Comparison of ENCODE assay signal across 8 cellular contexts in genomic region chr19:54430306-54431254, GRCh38. TPM values are rescaled to one million over a fixed set of nuclear protein-coding genes. Genes with fewer than 3 reads are reported as not detected.
DNase-seq lines count a peak whose midpoint lies in the region; ATAC-seq and TF ChIP-seq lines count a peak whose summit lies in the region.

No MANE protein-coding gene starts in this region.

- H3K4me2 ChIP-seq in osteoblast (ENCODE audit: insufficient read depth, low read length), result peak overlapping the region; percentile 48

- no peaks in the 10 kb centered on the region for H3K9me3 ChIP-seq in CD4-positive, alpha-beta memory T cell (ENCODE audit: control insufficient read depth in 1 of 2, low read length in 2 of 2)
- no peaks in the 10 kb centered on the region for H3K9me3 ChIP-seq in esophagus squamous epithelium
- H3K9me3 ChIP-seq in osteoblast (ENCODE audit: low read depth, low read length), result no peaks in the 10 kb centered on the region

- H3K27me3 ChIP-seq in CD4-positive, alpha-beta memory T cell (ENCODE audit: insufficient read depth, low read length), result peaks cover 13% of the 10 kb centered on the region
- H3K27me3 ChIP-seq in esophagus squamous epithelium (peaks cover 4 to 70% (median 16%) of the 10 kb centered on the region in 4 donors), osteoblast (ENCODE audit: insufficient read depth, low read length) (peaks cover 14% of the 10 kb centered on the region)

- POLR2A ChIA-PET in CD4-positive, alpha-beta memory T cell (lab: Charles Lee; ENCODE audit: partially characterized antibody), result interaction anchor here (0.6 to 1.7 kb wide), 3 partner anchors 9 to 157 kb away, joined by 3 to 7 read pairs (median 3); no protein-coding TSS in a partner anchor

- H3K9me3 Mint-ChIP-seq in CD4-positive, alpha-beta memory T cell, result no peaks in the 10 kb centered on the region
- no peaks in the 10 kb centered on the region for H3K9me3 Mint-ChIP-seq in activated CD8-positive, alpha-beta memory T cell treated with anti-CD3 and anti-CD28 coated beads, Interleukin-2, amount 10 ng/mL, durations not matched to agents 7 days and 5 days (ENCODE audit: low read depth)

- H3K27me3 Mint-ChIP-seq in CD4-positive, alpha-beta memory T cell, result peaks cover 4 to 18% of the 10 kb centered on the region in 2 donors
- H3K27me3 Mint-ChIP-seq in activated CD8-positive, alpha-beta memory T cell treated with anti-CD3 and anti-CD28 coated beads, Interleukin-2, amount 10 ng/mL, durations not matched to agents 7 days and 5 days, result peaks cover 7% of the 10 kb centered on the region

- H3K79me2 ChIP-seq in osteoblast (ENCODE audit: insufficient read depth, low read length), result no peaks in the 10 kb centered on the region

- in situ Hi-C loops in KBM-7 (cut with MboI; ENCODE audit: low pct_unique_long_range_greater_than_20kb, low sequenced_read_pairs), result no loop called here

- H4K20me1 ChIP-seq in osteoblast (ENCODE audit: insufficient read depth, low read length), result peaks cover 19% of the 10 kb centered on the region

- intact Hi-C loops in CD4-positive, alpha-beta memory T cell (cut with micrococcal nuclease), result no loop called here
- intact Hi-C loops in esophagus squamous epithelium (cut with DNase I), result no loop called here

- TF ChIP-seq CTCF in esophagus squamous epithelium (IDR thresholded peaks at IDR 0.05) (peak in 2 of 6 experiments; percentile 5 to 14), osteoblast (IDR thresholded peaks at IDR 0.05; ENCODE audit: extremely low read depth, low read depth, low read length) (no peak)

- CTCF ChIA-PET in CD4-positive, alpha-beta memory T cell (lab: Charles Lee; ENCODE audit: partially characterized antibody), result no interaction called here
- CTCF ChIA-PET in activated CD8-positive, alpha-beta memory T cell treated with anti-CD3 and anti-CD28 coated beads, Interleukin-2, amount 10 ng/mL, durations not matched to agents 7 days and 5 days (lab: Charles Lee), result no interaction called here

- H3K36me3 ChIP-seq in CD4-positive, alpha-beta memory T cell (ENCODE audit: insufficient read depth, low read length), result no peaks in the 10 kb centered on the region
- no peaks in the 10 kb centered on the region for H3K36me3 ChIP-seq in esophagus squamous epithelium
- H3K36me3 ChIP-seq in osteoblast (ENCODE audit: insufficient read depth, low read length), result no peaks in the 10 kb centered on the region

- no peak overlapping the region for H3K27ac ChIP-seq in CD4-positive, alpha-beta memory T cell (ENCODE audit: low read depth, low read length)
- peak overlapping the region in 1 of 4 donors; percentile 38 for H3K27ac ChIP-seq in esophagus squamous epithelium
- no peak overlapping the region for H3K27ac ChIP-seq in osteoblast (ENCODE audit: low read depth, low read length)

- peak in 3 of 5 donors; percentile 19 to 24 (median 22) for DNase-seq in CD4-positive, alpha-beta memory T cell
- DNase-seq in KBM-7 (peak; percentile 45), esophagus squamous epithelium (lab: John Stamatoyannopoulos, UW) (no peak), osteoblast (ENCODE audit: insufficient read length, low spot score, missing footprints) (peak; percentile 92), NOMO-1 treated with dmso at 0.1 percent for 144 hours (lab: John Stamatoyannopoulos, UW; ENCODE audit: unreplicated experiment) (no peak)
- DNase-seq in activated CD8-positive, alpha-beta memory T cell treated with anti-CD3 and anti-CD28 coated beads, Interleukin-2, amount 10 ng/mL, durations not matched to agents 7 days and 5 days, result no peak

- peak overlapping the region in 2 of 7 donors; percentile 35 to 46 for H3K27ac Mint-ChIP-seq in CD4-positive, alpha-beta memory T cell
- H3K27ac Mint-ChIP-seq in activated CD8-positive, alpha-beta memory T cell treated with anti-CD3 and anti-CD28 coated beads, Interleukin-2, amount 10 ng/mL, durations not matched to agents 7 days and 5 days, result no peak overlapping the region

- peaks cover 9 to 23% (median 12%) of the 10 kb centered on the region in 4 donors for H3K4me1 Mint-ChIP-seq in CD4-positive, alpha-beta memory T cell
- H3K4me1 Mint-ChIP-seq in activated CD8-positive, alpha-beta memory T cell treated with anti-CD3 and anti-CD28 coated beads, Interleukin-2, amount 10 ng/mL, durations not matched to agents 7 days and 5 days, result peaks cover 11% of the 10 kb centered on the region

- no peak overlapping the region for H3K4me3 ChIP-seq in CD4-positive, alpha-beta memory T cell (ENCODE audit: low read length in 2 of 2)
- H3K4me3 ChIP-seq in esophagus squamous epithelium (peak overlapping the region in 3 of 4 donors; percentile 32 to 56 (median 36)), osteoblast (ENCODE audit: insufficient read depth, low read length) (peak overlapping the region; percentile 30)

- no peaks in the 10 kb centered on the region for H3K36me3 Mint-ChIP-seq in CD4-positive, alpha-beta memory T cell
- no peaks in the 10 kb centered on the region for H3K36me3 Mint-ChIP-seq in activated CD8-positive, alpha-beta memory T cell treated with anti-CD3 and anti-CD28 coated beads, Interleukin-2, amount 10 ng/mL, durations not matched to agents 7 days and 5 days

- TF ChIP-seq POLR2A in esophagus squamous epithelium (IDR thresholded peaks at IDR 0.05), result no peak

- peak overlapping the region in 6 of 8 donors; percentile 35 to 82 (median 64) for H3K4me3 Mint-ChIP-seq in CD4-positive, alpha-beta memory T cell
- H3K4me3 Mint-ChIP-seq in activated CD8-positive, alpha-beta memory T cell treated with anti-CD3 and anti-CD28 coated beads, Interleukin-2, amount 10 ng/mL, durations not matched to agents 7 days and 5 days, result no peak overlapping the region

- H2AFZ ChIP-seq in osteoblast (ENCODE audit: low read length), result no peak overlapping the region

- peaks cover 13% of the 10 kb centered on the region for H3K4me1 ChIP-seq in CD4-positive, alpha-beta memory T cell (ENCODE audit: insufficient read depth, low read length)
- H3K4me1 ChIP-seq in esophagus squamous epithelium (peaks cover 16 to 47% (median 26%) of the 10 kb centered on the region in 3 donors), osteoblast (ENCODE audit: insufficient read depth, low read length) (no peaks in the 10 kb centered on the region)

- WGBS in esophagus squamous epithelium, 2 donors, result 7 to 17% methylated on average over 10 to 14 of the region's 43 CpGs

- ATAC-seq in activated CD8-positive, alpha-beta memory T cell treated with anti-CD3 and anti-CD28 coated beads, Interleukin-2, amount 10 ng/mL, durations not matched to agents 7 days and 5 days, result peak; percentile 87
- ATAC-seq in GM18861 (IDR thresholded peaks at IDR 0.05; ENCODE audit: unreplicated experiment), result no peak
- ATAC-seq in HG03095 (IDR thresholded peaks at IDR 0.05; ENCODE audit: unreplicated experiment), result no peak

RNA-seq across cellular contexts. Expression of gene TTYH1, which starts 15.3 kb away (rescaled TPM):
- total RNA-seq in CD4-positive, alpha-beta memory T cell, result not detected
- polyA plus RNA-seq in CD4-positive, alpha-beta memory T cell, result under 1 TPM in 1 of 2 donors, not detected in 1; 0.29 TPM
- total RNA-seq in activated CD8-positive, alpha-beta memory T cell treated with anti-CD3 and anti-CD28 coated beads, Interleukin-2, amount 10 ng/mL, durations not matched to agents 7 days and 5 days, result 1 to 10 TPM in 1 of 2 experiments, under 1 TPM in 1; 0.93 to 1.2 TPM
- total RNA-seq in esophagus squamous epithelium (1 to 10 TPM in 2 of 4 donors, under 1 TPM in 1, not detected in 1; 0.44 to 4.4 (median 2.0) TPM), osteoblast (not detected in 2 replicates)

RNA-seq across cellular contexts. Expression of gene LENG8, which starts 18.4 kb away (rescaled TPM):
- total RNA-seq in CD4-positive, alpha-beta memory T cell, result 100 to 1,000 TPM; 535 to 565 TPM
- 10 to 100 TPM in 1 of 2 donors, 1 to 10 TPM in 1; 3.1 to 11.3 TPM for polyA plus RNA-seq in CD4-positive, alpha-beta memory T cell
- 100 to 1,000 TPM; 191 to 282 TPM for total RNA-seq in activated CD8-positive, alpha-beta memory T cell treated with anti-CD3 and anti-CD28 coated beads, Interleukin-2, amount 10 ng/mL, durations not matched to agents 7 days and 5 days
- total RNA-seq in esophagus squamous epithelium (10 to 100 TPM; 22.9 to 95.2 (median 49.6) TPM), osteoblast (40.7 and 42.3 TPM in 2 replicates)

RNA-seq across cellular contexts. Expression of gene LENG9, which starts 33.0 kb away (rescaled TPM):
- 1 to 10 TPM; 7.2 to 7.3 TPM for total RNA-seq in CD4-positive, alpha-beta memory T cell
- under 1 TPM in 1 of 2 donors, not detected in 1; 0.59 TPM for polyA plus RNA-seq in CD4-positive, alpha-beta memory T cell
- total RNA-seq in activated CD8-positive, alpha-beta memory T cell treated with anti-CD3 and anti-CD28 coated beads, Interleukin-2, amount 10 ng/mL, durations not matched to agents 7 days and 5 days, result 1 to 10 TPM; 6.3 to 7.2 TPM
- total RNA-seq in esophagus squamous epithelium, result 10 to 100 TPM in 2 of 4 donors, 1 to 10 TPM in 2; 8.1 to 13.1 (median 10.1) TPM
- 14.4 and 21.4 TPM in 2 replicates for total RNA-seq in osteoblast

RNA-seq across cellular contexts. Expression of gene CDC42EP5, which starts 42.5 kb away (rescaled TPM):
- not detected for total RNA-seq in CD4-positive, alpha-beta memory T cell
- not detected for polyA plus RNA-seq in CD4-positive, alpha-beta memory T cell
- under 1 TPM in 1 of 2 experiments, not detected in 1; 0.61 TPM for total RNA-seq in activated CD8-positive, alpha-beta memory T cell treated with anti-CD3 and anti-CD28 coated beads, Interleukin-2, amount 10 ng/mL, durations not matched to agents 7 days and 5 days
- 10 to 100 TPM in 2 of 4 donors, 1 to 10 TPM in 2; 6.0 to 39.4 (median 9.8) TPM for total RNA-seq in esophagus squamous epithelium
- 18.8 and 20.3 TPM in 2 replicates for total RNA-seq in osteoblast

Comparison
In these comparisons a context has a peak if more than half of its experiments do, and no peak if none do; other contexts are left out.
1. DNase-seq: peak in CD4-positive, alpha-beta memory T cell (3 of 5), KBM-7 (single experiment) and osteoblast (single experiment); none in activated CD8-positive, alpha-beta memory T cell treated with anti-CD3 and anti-CD28 coated beads, Interleukin-2, amount 10 ng/mL, durations not matched to agents 7 days and 5 days (single experiment), esophagus squamous epithelium (single experiment) and NOMO-1 treated with dmso at 0.1 percent for 144 hours (single experiment).
2. H3K4me3 ChIP-seq: peak in esophagus squamous epithelium (3 of 4) and osteoblast (single experiment); none in CD4-positive, alpha-beta memory T cell (0 of 2).